9 cellular contexts compared by ENCODE assay signal in genomic region chr16:58734459-58734787, GRCh38.
A peak's percentile ranks its signal among the peaks of the same experiment; 100 is the strongest.
DNase-seq lines count a peak whose midpoint lies in the region; FAIRE-seq and TF ChIP-seq lines count a peak whose summit lies in the region.
"Had no signal": no experiment of that assay in that cellular context is flagged by ENCODE, and none has a peak within 500 bp of the region (broad histone marks: within the 10 kb centered on the region; RNA-seq: fewer than 3 reads in every experiment).

No MANE protein-coding gene starts in this region.

- no peak overlapping the region for H3K9ac ChIP-seq in SK-N-MC (ENCODE audit: insufficient read length)

- TF ChIP-seq CTCF in GM12865 (IDR thresholded peaks at IDR 0.05; ENCODE audit: insufficient read depth, low read depth, low read length, missing control alignments) (no peak), fibroblast of mammary gland (conservative IDR thresholded peaks at IDR 0.05; ENCODE audit: control insufficient read depth, insufficient read depth, low read depth, low read length) (no peak), retinal pigment epithelial cell (conservative IDR thresholded peaks at IDR 0.05; ENCODE audit: low read depth, low read length) (no peak)

- H3K4me3 ChIP-seq in GM12865 (ENCODE audit: low read depth, low read length) (peak overlapping the region; percentile 99), SK-N-MC (peak overlapping the region; percentile 82), fibroblast of mammary gland (ENCODE audit: control insufficient read depth, low read depth, low read length) (peak overlapping the region; percentile 85), retinal pigment epithelial cell (ENCODE audit: low read length) (peak overlapping the region; percentile 80)

- H3K27ac ChIP-seq in SK-N-MC, result no peak overlapping the region

- FAIRE-seq in HTR-8/SVneo (lab: Jason Lieb, UNC) (no peak), urothelium cell line (lab: Jason Lieb, UNC) (no peak)
- FAIRE-seq: TTC549 had no signal

- DNase-seq in GM12865 (ENCODE audit: low read depth), result no peak
- no peak for DNase-seq in SK-N-MC (ENCODE audit: low read depth, low spot score)
- DNase-seq in fibroblast of mammary gland (ENCODE audit: low read depth), result no peak
- no peak for DNase-seq in retinal pigment epithelial cell (ENCODE audit: low read depth)
- DNase-seq in HTR-8/SVneo (ENCODE audit: insufficient read length, low spot score), result no peak
- no peak for DNase-seq in anterior cingulate cortex (lab: John Stamatoyannopoulos, UW)
- no peak for DNase-seq in urothelium cell line (ENCODE audit: low spot score)
- no peak for DNase-seq in NK-92 treated with Interleukin-12 subunit alpha and Interleukin-12 subunit beta, amount 100 ng/mL, for 24 hours (lab: John Stamatoyannopoulos, UW)

- H3K36me3 ChIP-seq in SK-N-MC (ENCODE audit: insufficient read depth, low read length), result no peaks in the 10 kb centered on the region

- no peaks in the 10 kb centered on the region for H3K9me3 ChIP-seq in SK-N-MC (ENCODE audit: low read depth, low read length)
